Comparison of ENCODE assay signal across 10 cellular contexts in genomic region chr10:60810437-60811182, GRCh38. TPM values are rescaled to one million over a fixed set of nuclear protein-coding genes. Genes with fewer than 3 reads are reported as not detected.
DNase-seq lines count a peak whose midpoint lies in the region; ATAC-seq, FAIRE-seq and TF ChIP-seq lines count a peak whose summit lies in the region.
"Had no signal": no experiment of that assay in that cellular context is flagged by ENCODE, and none has a peak within 500 bp of the region (broad histone marks: within the 10 kb centered on the region; RNA-seq: fewer than 3 reads in every experiment).

No MANE protein-coding gene starts in this region.

- H3K9me3 Mint-ChIP-seq in activated T-helper 1 cell treated with anti-CD3 and anti-CD28 coated beads, Interleukin-12 subunit alpha, Interleukin-12 subunit beta, Interleukin-2, Interleukin-4 antibody, amounts not matched to agents 30 ng/mL and 10 ng/mL and 1 ng/mL, durations not matched to agents 14 hours and 24 hours and 36 hours: no peaks in the 10 kb centered on the region
- H3K9me3 Mint-ChIP-seq: activated T-helper 17 cell treated with anti-CD3 and anti-CD28 coated beads, Interleukin-2, amount 50 U/mL, for 72 hours had no signal

- H3K9ac ChIP-seq in rectal smooth muscle tissue (ENCODE audit: low read length): no peak overlapping the region

- no peak for TF ChIP-seq POLR2A in adrenal gland (IDR thresholded peaks at IDR 0.05)

- TF ChIP-seq CTCF in adrenal gland (IDR thresholded peaks at IDR 0.05) (no peak), heart right ventricle (IDR thresholded peaks at IDR 0.05) (no peak), A673 (conservative IDR thresholded peaks at IDR 0.05; ENCODE audit: low read depth, low read length) (no peak)

- no peak overlapping the region for H3K4me3 Mint-ChIP-seq in activated T-helper 1 cell treated with anti-CD3 and anti-CD28 coated beads, Interleukin-12 subunit alpha, Interleukin-12 subunit beta, Interleukin-2, Interleukin-4 antibody, amounts not matched to agents 30 ng/mL and 10 ng/mL and 1 ng/mL, durations not matched to agents 14 hours and 24 hours and 36 hours
- H3K4me3 Mint-ChIP-seq: activated T-helper 17 cell treated with anti-CD3 and anti-CD28 coated beads, Interleukin-2, amount 50 U/mL, for 72 hours had no signal

- 40 to 50% (median 44%) methylated on average over 4 of the region's 4 CpGs for WGBS in adrenal gland, 4 donors
- WGBS in heart right ventricle, 2 donors: 18 to 32% methylated on average over 4 of the region's 4 CpGs

- H3K9me3 ChIP-seq in adrenal gland (replicated peaks in 1 of 3) (no peaks in the 10 kb centered on the region), heart right ventricle (no peaks in the 10 kb centered on the region), A673 (ENCODE audit: low read depth, low read length, poor library complexity, severe bottlenecking) (no peaks in the 10 kb centered on the region)

- peak; percentile 90 to 99 (median 97) for ATAC-seq in heart right ventricle
- ATAC-seq: activated T-helper 17 cell treated with anti-CD3 and anti-CD28 coated beads, Interleukin-2, amount 50 U/mL, for 72 hours had no signal

- H3K4me1 ChIP-seq in adrenal gland (replicated peaks in 1 of 2): peaks cover 6 to 18% of the 10 kb centered on the region in 2 donors
- peaks cover 9 to 21% (median 16%) of the 10 kb centered on the region in 9 donors for H3K4me1 ChIP-seq in heart right ventricle
- peaks cover 8% of the 10 kb centered on the region for H3K4me1 ChIP-seq in rectal smooth muscle tissue (ENCODE audit: control insufficient read depth, insufficient read depth, low read length)
- H3K4me1 ChIP-seq in A673 (ENCODE audit: insufficient read depth, low read length, poor library complexity, severe bottlenecking): no peaks in the 10 kb centered on the region

- H3K27ac Mint-ChIP-seq in activated T-helper 1 cell treated with anti-CD3 and anti-CD28 coated beads, Interleukin-12 subunit alpha, Interleukin-12 subunit beta, Interleukin-2, Interleukin-4 antibody, amounts not matched to agents 30 ng/mL and 10 ng/mL and 1 ng/mL, durations not matched to agents 14 hours and 24 hours and 36 hours: no peak overlapping the region
- H3K27ac Mint-ChIP-seq: activated T-helper 17 cell treated with anti-CD3 and anti-CD28 coated beads, Interleukin-2, amount 50 U/mL, for 72 hours had no signal

- H3K36me3 ChIP-seq in adrenal gland (replicated peaks in 1 of 2): no peaks in the 10 kb centered on the region
- H3K36me3 ChIP-seq in heart right ventricle: no peaks in the 10 kb centered on the region
- no peaks in the 10 kb centered on the region for H3K36me3 ChIP-seq in rectal smooth muscle tissue (ENCODE audit: control insufficient read depth, insufficient read depth, low read length)
- no peaks in the 10 kb centered on the region for H3K36me3 ChIP-seq in A673 (ENCODE audit: insufficient read depth, low read length, poor library complexity, severe bottlenecking)

- H3K27ac ChIP-seq in adrenal gland (peak overlapping the region in 3 of 5 donors; percentile 23 to 71 (median 50)), heart right ventricle (peak overlapping the region in 8 of 10 donors; percentile 35 to 90 (median 76)), rectal smooth muscle tissue (ENCODE audit: low read depth, low read length) (peak overlapping the region; percentile 46), A673 (ENCODE audit: low read depth, low read length, poor library complexity, severe bottlenecking) (no peak overlapping the region)
- H3K27ac ChIP-seq: SK-N-MC had no signal

- H3K27me3 ChIP-seq in adrenal gland: no peaks in the 10 kb centered on the region
- no peaks in the 10 kb centered on the region for H3K27me3 ChIP-seq in heart right ventricle
- no peaks in the 10 kb centered on the region for H3K27me3 ChIP-seq in rectal smooth muscle tissue (ENCODE audit: control insufficient read depth, insufficient read depth, low read length)
- no peaks in the 10 kb centered on the region for H3K27me3 ChIP-seq in A673 (replicated peaks; ENCODE audit: insufficient read depth, low read depth, low read length, poor library complexity)

- CTCF ChIA-PET in A673 (lab: Charles Lee): no interaction called here

- no peaks in the 10 kb centered on the region for H3K4me1 Mint-ChIP-seq in activated T-helper 1 cell treated with anti-CD3 and anti-CD28 coated beads, Interleukin-12 subunit alpha, Interleukin-12 subunit beta, Interleukin-2, Interleukin-4 antibody, amounts not matched to agents 30 ng/mL and 10 ng/mL and 1 ng/mL, durations not matched to agents 14 hours and 24 hours and 36 hours (ENCODE audit: low read depth)
- H3K4me1 Mint-ChIP-seq: activated T-helper 17 cell treated with anti-CD3 and anti-CD28 coated beads, Interleukin-2, amount 50 U/mL, for 72 hours had no signal

- H3K4me3 ChIP-seq in adrenal gland: no peak overlapping the region
- H3K4me3 ChIP-seq in heart right ventricle: no peak overlapping the region
- no peak overlapping the region for H3K4me3 ChIP-seq in rectal smooth muscle tissue (ENCODE audit: low read length)
- H3K4me3 ChIP-seq in A673 (ENCODE audit: low read depth, low read length, poor library complexity, severe bottlenecking): no peak overlapping the region
- H3K4me3 ChIP-seq: SK-N-MC had no signal

- H3K27me3 Mint-ChIP-seq in activated T-helper 1 cell treated with anti-CD3 and anti-CD28 coated beads, Interleukin-12 subunit alpha, Interleukin-12 subunit beta, Interleukin-2, Interleukin-4 antibody, amounts not matched to agents 30 ng/mL and 10 ng/mL and 1 ng/mL, durations not matched to agents 14 hours and 24 hours and 36 hours (ENCODE audit: insufficient read depth): no peaks in the 10 kb centered on the region
- H3K27me3 Mint-ChIP-seq: activated T-helper 17 cell treated with anti-CD3 and anti-CD28 coated beads, Interleukin-2, amount 50 U/mL, for 72 hours had no signal

- POLR2A ChIA-PET in A673 (lab: Charles Lee; ENCODE audit: low non-redundant PET): no interaction called here

- FAIRE-seq in HTR-8/SVneo (lab: Jason Lieb, UNC): no peak

- peaks cover 3% of the 10 kb centered on the region for H3K36me3 Mint-ChIP-seq in activated T-helper 1 cell treated with anti-CD3 and anti-CD28 coated beads, Interleukin-12 subunit alpha, Interleukin-12 subunit beta, Interleukin-2, Interleukin-4 antibody, amounts not matched to agents 30 ng/mL and 10 ng/mL and 1 ng/mL, durations not matched to agents 14 hours and 24 hours and 36 hours (ENCODE audit: low read depth)

- intact Hi-C loops in adrenal gland (cut with DNase I) (loop anchor here (5.0 to 10.0 kb wide), 2 partner anchors 322 to 774 kb away; no protein-coding TSS in a partner anchor), heart right ventricle (cut with DNase I) (loop anchor here in 8 of 10 donors (5.0 to 10.0 kb wide), 6 partner anchors 324 to 1077 kb away; no protein-coding TSS in a partner anchor), A673 (cut with micrococcal nuclease; ENCODE audit: unreplicated experiment) (loop anchor here (10.0 kb wide), 1 partner anchor 1434 kb away; no protein-coding TSS in a partner anchor)
- intact Hi-C loops in activated T-helper 1 cell treated with anti-CD3 and anti-CD28 coated beads, Interleukin-12 subunit alpha, Interleukin-12 subunit beta, Interleukin-2, Interleukin-4 antibody, amounts not matched to agents 30 ng/mL and 10 ng/mL and 1 ng/mL, durations not matched to agents 14 hours and 24 hours and 36 hours (cut with micrococcal nuclease): no loop called here

- no TSS peak for BruUV-seq in A673 (replicated peaks; lab: Mats Ljungman, UMichigan)

- DNase-seq in DMS153 treated with DMSO at 0.1 percent for 48 hours (lab: John Stamatoyannopoulos, UW; ENCODE audit: unreplicated experiment) (peak; percentile 33), adrenal gland (peak in 1 of 7 donors; percentile 21), heart right ventricle (peak in 1 of 2 donors; percentile 33), HTR-8/SVneo (ENCODE audit: insufficient read length, low spot score) (no peak), A673 (ENCODE audit: low spot score) (no peak)
- DNase-seq in activated T-helper 1 cell treated with anti-CD3 and anti-CD28 coated beads, Interleukin-12 subunit alpha, Interleukin-12 subunit beta, Interleukin-2, Interleukin-4 antibody, amounts not matched to agents 30 ng/mL and 10 ng/mL and 1 ng/mL, durations not matched to agents 14 hours and 24 hours and 36 hours (ENCODE audit: low spot score): no peak
- DNase-seq in stimulated activated CD8-positive, alpha-beta memory T cell treated with anti-CD3 and anti-CD28 coated beads, Interleukin-4, amount 100 ng/mL, for 48 hours: no peak

RNA-seq across cellular contexts. Expression of gene CDK1, which starts 32.3 kb away (rescaled TPM):
- total RNA-seq in adrenal gland: 1 to 10 TPM; 1.1 to 5.4 (median 2.4) TPM
- polyA plus RNA-seq in adrenal gland: 1 to 10 TPM; 1.1 to 4.3 (median 1.5) TPM
- 1 to 10 TPM in 5 of 10 donors, under 1 TPM in 5; 0.27 to 8.6 (median 1.0) TPM for total RNA-seq in heart right ventricle
- 1 to 10 TPM in 1 of 2 donors, under 1 TPM in 1; 0.74 to 2.0 TPM for polyA plus RNA-seq in heart right ventricle
- total RNA-seq in activated T-helper 1 cell treated with anti-CD3 and anti-CD28 coated beads, Interleukin-12 subunit alpha, Interleukin-12 subunit beta, Interleukin-2, Interleukin-4 antibody, amounts not matched to agents 30 ng/mL and 10 ng/mL and 1 ng/mL, durations not matched to agents 14 hours and 24 hours and 36 hours: 100 and 104 TPM in 2 replicates
- 153 and 168 TPM in 2 replicates for total RNA-seq in A673 (2021)

Comparison
In these comparisons a context has a peak if more than half of its experiments do, and no peak if none do; other contexts are left out.
1. RNA of gene CDK1, which starts 32.3 kb away (total RNA-seq): 153 to 168 TPM in A673 and 100 to 104 TPM in activated T-helper 1 cell treated with anti-CD3 and anti-CD28 coated beads, Interleukin-12 subunit alpha, Interleukin-12 subunit beta, Interleukin-2, Interleukin-4 antibody, amounts not matched to agents 30 ng/mL and 10 ng/mL and 1 ng/mL, durations not matched to agents 14 hours and 24 hours and 36 hours; 1.1 to 5.4 TPM in adrenal gland and 0.27 to 8.6 TPM in heart right ventricle; every median in the first group is over 10 times any median in the second.